ENCODE assay signal across 25 cellular contexts in the genomic region with DNA sequence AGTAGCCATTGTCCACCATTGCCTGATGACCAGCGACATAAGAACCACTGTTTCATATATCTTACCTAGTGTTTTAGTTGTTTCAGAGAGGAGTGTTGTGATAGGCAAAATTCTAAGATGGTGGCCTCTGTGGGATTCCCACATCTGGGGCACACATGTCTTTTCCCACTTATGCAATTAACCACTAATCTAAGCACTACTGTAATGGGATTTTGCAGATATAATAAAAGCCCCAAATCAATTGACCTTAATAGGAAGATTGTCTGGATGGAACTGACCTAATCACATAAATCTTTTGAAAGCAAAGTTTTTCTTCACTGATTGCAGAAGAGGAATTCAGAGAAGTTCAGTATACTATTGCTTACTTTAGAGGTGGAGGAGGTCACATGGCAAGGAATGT.
"Had no signal": no experiment of that assay in that cellular context is flagged by ENCODE, and none has a peak within 500 bp of the region (broad histone marks: within the 10 kb centered on the region; RNA-seq: fewer than 3 reads in every experiment).

No MANE protein-coding gene starts in this region.

- DNase-seq: IMR-90; Kasumi-1; MV-4-11; NCI-H1048; NCI-H1105; NCI-H1417; NCI-H1436 treated with DMSO at 0.1 percent for 48 hours; NCI-H1694; NCI-H187 treated with DMSO at 0.1 percent for 48 hours; NCI-H2029 treated with DMSO at 0.1 percent for 48 hours; NCI-H2171 treated with DMSO at 0.1 percent for 48 hours; NCI-H345; NCI-H446 treated with DMSO at 0.1 percent for 48 hours; NCI-H510A treated with DMSO at 0.1 percent for 48 hours; NCI-H526; NK-92 treated with Interleukin-12 subunit alpha and Interleukin-12 subunit beta, amount 100 ng/mL, for 24 hours; PC-9; Peyer's patch; SHP77 treated with DMSO at 0.1 percent for 48 hours; SJCRH30 had no signal

- H3K36me3 ChIP-seq: Peyer's patch, SJCRH30 had no signal

- H3K27me3 ChIP-seq: Peyer's patch, SJCRH30 had no signal

- H3K27ac Mint-ChIP-seq: T-helper 1 cell treated with Interleukin-12 subunit alpha and Interleukin-12 subunit beta and Interleukin-4 antibody, amounts not matched to agents 30 μg/mL and 1 μg/mL, for 36 hours had no signal

- H3K9ac ChIP-seq: KMS-11 had no signal

- H3K4me2 ChIP-seq: KMS-11, PC-9 had no signal

- H3K9me3 ChIP-seq: Peyer's patch, SJCRH30 had no signal

- H3K4me3 ChIP-seq: PC-9, Peyer's patch, SJCRH30, SK-N-MC had no signal

- H3K4me3 Mint-ChIP-seq: T-helper 1 cell treated with Interleukin-12 subunit alpha and Interleukin-12 subunit beta and Interleukin-4 antibody, amounts not matched to agents 30 μg/mL and 1 μg/mL, for 36 hours had no signal

- H3K4me1 ChIP-seq: Peyer's patch, SJCRH30 had no signal

- ATAC-seq: HepG2, Right ventricle myocardium inferior had no signal

- H2AFZ ChIP-seq: PC-9 had no signal

- H3K27ac ChIP-seq: KMS-11, PC-9, Peyer's patch, SJCRH30, SK-N-MC had no signal
